ENCODE assay signal across 21 cellular contexts in the genomic region with DNA sequence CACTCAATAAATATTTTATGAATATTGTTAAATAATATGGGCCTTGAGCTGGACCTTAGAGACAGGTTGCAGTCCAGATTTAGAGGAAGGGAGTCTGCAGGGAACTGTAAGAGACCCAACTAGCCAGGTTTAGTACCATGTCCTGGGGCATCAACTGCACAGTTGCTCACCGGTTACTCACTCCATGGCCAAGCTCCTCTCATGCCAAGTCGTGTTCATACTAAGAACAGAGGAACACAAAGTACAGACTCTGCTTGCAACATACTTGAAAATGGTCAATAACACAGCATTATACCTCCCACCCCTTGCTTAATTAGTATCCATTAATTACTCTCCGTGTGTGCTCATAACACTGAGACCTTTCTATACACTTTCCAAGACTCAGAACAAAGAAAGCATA.
"Had no signal": no experiment of that assay in that cellular context is flagged by ENCODE, and none has a peak within 500 bp of the region (broad histone marks: within the 10 kb centered on the region; RNA-seq: fewer than 3 reads in every experiment).

No MANE protein-coding gene starts in this region.

- H3K4me3 Mint-ChIP-seq: naive B cell, nephron had no signal

- H3K27ac Mint-ChIP-seq: nephron, progenitor cell of endocrine pancreas had no signal

- DNase-seq: colonic mucosa; dermis blood vessel endothelial cell; islet precursor cell; left ventricle myocardium inferior; lower lobe of right lung; mesenchymal stem cell; midbrain; naive B cell; occipital lobe; pancreas; right cardiac atrium; spleen; stimulated activated CD4-positive, alpha-beta T cell treated with anti-CD3 and anti-CD28 coated beads, Interleukin-15, amount 100 ng/mL, for 24 hours; stimulated activated CD4-positive, alpha-beta T cell treated with anti-CD3 and anti-CD28 coated beads, Interleukin-1b, Interleukin-23, amount 100 ng/mL, for 48 hours; stimulated activated CD4-positive, alpha-beta T cell treated with anti-CD3 and anti-CD28 coated beads, Interleukin-4, amount 100 ng/mL, for 4 hours; stimulated activated naive CD4-positive, alpha-beta T cell; stomach; substantia nigra had no signal

- H3K27me3 Mint-ChIP-seq: naive B cell had no signal

- H3K36me3 ChIP-seq: colonic mucosa, gastrocnemius medialis, left ventricle myocardium inferior, lower lobe of right lung, pancreas, spleen, stomach had no signal

- H3K4me1 ChIP-seq: colonic mucosa, left ventricle myocardium inferior, pancreas, stomach had no signal

- H3K36me3 Mint-ChIP-seq: naive B cell had no signal

- H3K27ac ChIP-seq: colonic mucosa, gastrocnemius medialis, left ventricle myocardium inferior, lower lobe of right lung, pancreas, spleen, stomach had no signal

- H3K9me3 ChIP-seq: colonic mucosa, gastrocnemius medialis, left ventricle myocardium inferior, lower lobe of right lung, pancreas, stomach had no signal

- H3K4me3 ChIP-seq: colonic mucosa, gastrocnemius medialis, left ventricle myocardium inferior, lower lobe of right lung, pancreas, spleen, stomach had no signal

- H3K27me3 ChIP-seq: colonic mucosa, gastrocnemius medialis, pancreas, spleen, stomach had no signal

- ATAC-seq: lower lobe of right lung, pancreas, right cardiac atrium had no signal
